ENCODE assay signal across 16 cellular contexts in the genomic region with DNA sequence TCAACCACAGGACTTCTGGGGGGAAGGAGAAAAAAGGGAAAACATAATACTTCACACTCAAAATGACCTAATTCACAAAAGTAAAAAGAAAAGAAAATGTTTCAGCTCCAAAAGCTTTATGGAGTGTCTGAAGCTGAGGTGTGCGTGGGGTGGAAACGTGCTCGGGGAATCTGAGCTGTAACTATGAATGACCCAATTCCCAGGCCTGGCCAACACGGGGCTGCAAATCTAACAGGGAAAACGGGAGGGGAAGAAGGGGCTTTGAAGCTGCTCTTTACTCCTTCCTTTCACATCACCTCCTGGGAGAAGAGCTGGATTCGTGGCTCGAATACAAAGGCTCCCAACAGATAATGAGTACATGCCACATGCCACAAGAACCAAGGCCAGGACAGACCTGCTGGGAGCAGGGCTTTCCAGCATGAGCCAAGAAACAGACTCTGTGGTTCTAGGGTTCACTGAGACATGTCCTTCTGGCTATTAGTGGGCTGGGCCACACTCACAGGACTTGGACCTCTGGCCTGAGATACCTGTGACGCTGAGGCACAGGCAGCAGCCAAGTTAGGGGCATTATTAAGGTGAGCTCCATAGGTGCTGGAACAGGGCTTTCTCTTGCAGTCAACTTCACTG. TPM values are rescaled to one million over a fixed set of nuclear protein-coding genes. Genes with fewer than 3 reads are reported as not detected.
DNase-seq lines count a peak whose midpoint lies in the region; ATAC-seq and TF ChIP-seq lines count a peak whose summit lies in the region.
"Had no signal": no experiment of that assay in that cellular context is flagged by ENCODE, and none has a peak within 500 bp of the region (broad histone marks: within the 10 kb centered on the region; RNA-seq: fewer than 3 reads in every experiment).

No MANE protein-coding gene starts in this region.

- no peak for TF ChIP-seq CTCF in type B pancreatic cell (conservative IDR thresholded peaks at IDR 0.05)

- no peak overlapping the region for H3K4me3 Mint-ChIP-seq in type B pancreatic cell
- H3K4me3 Mint-ChIP-seq: naive B cell had no signal

- no peak overlapping the region for H2BK120ac ChIP-seq in mesendoderm (ENCODE audit: low read depth, low read length)

- H3K36me3 Mint-ChIP-seq in type B pancreatic cell = peaks cover 4% of the 10 kb centered on the region

- no peak for DNase-seq in left ventricle myocardium superior
- DNase-seq in cardiac septum (ENCODE audit: low spot score) = no peak
- peak; percentile 82 to 92 for DNase-seq in cerebellar nuclear complex (lab: John Stamatoyannopoulos, UW)
- peak; percentile 77 for DNase-seq in mesendoderm
- DNase-seq in type B pancreatic cell (ENCODE audit: extremely low spot score, unreplicated experiment) = no peak
- no peak for DNase-seq in NCI-H524 treated with DMSO at 0.1 percent for 48 hours (lab: John Stamatoyannopoulos, UW)
- DNase-seq in CD1c-positive myeloid dendritic cell (ENCODE audit: extremely low spot score) = no peak
- DNase-seq in stimulated activated CD4-positive, alpha-beta T cell treated with anti-CD3 and anti-CD28 coated beads, Interleukin-4, amount 100 ng/mL, for 1 hour = no peak
- DNase-seq: activated gamma-delta T cell; effector memory CD4-positive, alpha-beta T cell; naive B cell; NCI-H1092 treated with DMSO at 0.1 percent for 48 hours; NCI-H2107 had no signal

- H3K4me3 ChIP-seq in mesendoderm (ENCODE audit: low read length) = no peak overlapping the region
- H3K4me3 ChIP-seq: GM12878 had no signal

- no peak overlapping the region for H3K4me2 ChIP-seq in mesendoderm (ENCODE audit: low read length)
- H3K4me2 ChIP-seq: KMS-11 had no signal

- H2BK5ac ChIP-seq in mesendoderm (ENCODE audit: low read length) = no peak overlapping the region

- H3K4ac ChIP-seq in mesendoderm (ENCODE audit: low read depth, low read length) = no peak overlapping the region

- no peak overlapping the region for H4K5ac ChIP-seq in mesendoderm (ENCODE audit: low read length)

- intact Hi-C loops in left ventricle myocardium superior (cut with micrococcal nuclease) (no loop called here), cardiac septum (cut with DNase I) (no loop called here)

- peak; percentile 21 for ATAC-seq in left ventricle myocardium superior
- ATAC-seq: GM12878 had no signal

- H3K9ac ChIP-seq in mesendoderm (ENCODE audit: low read length) = no peak overlapping the region
- H3K9ac ChIP-seq: KMS-11 had no signal

- peaks cover 3% of the 10 kb centered on the region for H3K79me2 ChIP-seq in mesendoderm (ENCODE audit: control insufficient read depth, insufficient read depth, low read length)

- peak overlapping the region; percentile 56 for H3K23ac ChIP-seq in mesendoderm (ENCODE audit: low read length)

- no peaks in the 10 kb centered on the region for H3K36me3 ChIP-seq in mesendoderm (ENCODE audit: control insufficient read depth, insufficient read depth, low read length)

- peaks cover 21% of the 10 kb centered on the region for H3K4me1 Mint-ChIP-seq in type B pancreatic cell (ENCODE audit: unreplicated experiment)

- H2BK15ac ChIP-seq in mesendoderm (replicated peaks; ENCODE audit: low read depth) = no peak overlapping the region

- no CpG with 5 or more reads among the region's 8 CpGs for WGBS in mesendoderm (ENCODE audit: extremely low coverage, insufficient coverage, low lambda C conversion rate)

- peak overlapping the region; percentile 56 for H3K27ac Mint-ChIP-seq in type B pancreatic cell

- no peaks in the 10 kb centered on the region for H3K27me3 ChIP-seq in mesendoderm (ENCODE audit: insufficient read depth, low read length, poor library complexity)

- H2AK5ac ChIP-seq in mesendoderm (ENCODE audit: low read length) = no peak overlapping the region

- no peak overlapping the region for H3K56ac ChIP-seq in mesendoderm (ENCODE audit: low read length)

- H3K4me1 ChIP-seq in mesendoderm (ENCODE audit: control insufficient read depth, low read depth, low read length) = no peaks in the 10 kb centered on the region

- no peak overlapping the region for H3K27ac ChIP-seq in mesendoderm (ENCODE audit: low read depth, low read length)
- H3K27ac ChIP-seq: KMS-11, VCaP had no signal

- no peaks in the 10 kb centered on the region for H3K27me3 Mint-ChIP-seq in type B pancreatic cell
- H3K27me3 Mint-ChIP-seq: naive B cell had no signal

- H3K79me1 ChIP-seq in mesendoderm (ENCODE audit: low read length) = peaks cover 20% of the 10 kb centered on the region

- no peaks in the 10 kb centered on the region for H3K9me3 Mint-ChIP-seq in type B pancreatic cell
- H3K9me3 Mint-ChIP-seq: naive B cell had no signal

- H3K18ac ChIP-seq in mesendoderm (ENCODE audit: low read length) = no peak overlapping the region

- no peak overlapping the region for H4K8ac ChIP-seq in mesendoderm (ENCODE audit: low read depth, low read length)

RNA-seq across cellular contexts. Expression of a gene that starts 51.5 kb away (rescaled TPM):
- total RNA-seq in left ventricle myocardium superior (7.5 TPM), cardiac septum (7.5 TPM), type B pancreatic cell (ENCODE audit: low replicate concordance) (18.3 and 24.1 TPM in 2 replicates)
- 8.8 TPM for polyA plus RNA-seq in mesendoderm (2013, experiment 1 of 2)
- polyA plus RNA-seq in mesendoderm (2013, experiment 2 of 2) = 8.8 TPM

RNA-seq across cellular contexts. Expression of a gene that starts 51.7 kb away (rescaled TPM):
- total RNA-seq in left ventricle myocardium superior (48.7 TPM), cardiac septum (33.5 TPM), type B pancreatic cell (ENCODE audit: low replicate concordance) (57.2 and 75.2 TPM in 2 replicates)
- 22.1 TPM for polyA plus RNA-seq in mesendoderm (2013, experiment 1 of 2)
- polyA plus RNA-seq in mesendoderm (2013, experiment 2 of 2) = 22.1 TPM

Comparison
In these comparisons a context has a peak if more than half of its experiments do, and no peak if none do; other contexts are left out.
1. DNase-seq: peak in cerebellar nuclear complex (2 of 2) and mesendoderm (single experiment); none in left ventricle myocardium superior (single experiment), cardiac septum (single experiment), type B pancreatic cell (single experiment), NCI-H524 treated with DMSO at 0.1 percent for 48 hours (single experiment), CD1c-positive myeloid dendritic cell (single experiment) and stimulated activated CD4-positive, alpha-beta T cell treated with anti-CD3 and anti-CD28 coated beads, Interleukin-4, amount 100 ng/mL, for 1 hour (single experiment).